15 cellular contexts compared by ENCODE assay signal in the genomic region with DNA sequence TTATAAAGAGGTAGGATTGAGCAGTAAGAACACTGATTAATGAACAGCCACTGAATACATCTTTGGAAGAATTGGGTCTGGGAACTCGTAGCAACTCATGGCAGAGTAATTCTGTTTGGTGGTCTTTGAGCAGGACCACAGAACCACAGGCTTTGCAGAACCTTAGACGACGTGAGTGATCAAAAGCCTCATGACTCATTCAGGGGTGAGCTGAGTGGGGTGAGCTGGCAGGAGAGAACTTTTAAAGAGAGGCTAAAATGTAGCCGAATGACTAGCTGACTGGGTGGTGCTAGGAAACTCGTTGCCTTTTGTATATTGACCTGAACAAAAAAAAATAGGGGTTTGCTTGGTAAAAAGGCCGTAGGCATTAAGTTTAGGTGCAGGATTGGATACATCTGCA.
DNase-seq lines count a peak whose midpoint lies in the region; TF ChIP-seq lines count a peak whose summit lies in the region.
"Had no signal": no experiment of that assay in that cellular context is flagged by ENCODE, and none has a peak within 500 bp of the region (broad histone marks: within the 10 kb centered on the region; RNA-seq: fewer than 3 reads in every experiment).

No MANE protein-coding gene starts in this region.

- no peaks in the 10 kb centered on the region for H3K9me3 ChIP-seq in breast epithelium
- H3K9me3 ChIP-seq: gastroesophageal sphincter had no signal

- no peaks in the 10 kb centered on the region for H3K9me3 Mint-ChIP-seq in MCF 10A (ENCODE audit: unreplicated experiment)
- H3K9me3 Mint-ChIP-seq: activated T-helper 1 cell treated with anti-CD3 and anti-CD28 coated beads, Interleukin-12 subunit alpha, Interleukin-12 subunit beta, Interleukin-2, Interleukin-4 antibody, amounts not matched to agents 30 ng/mL and 10 ng/mL and 1 ng/mL, durations not matched to agents 14 hours and 24 hours and 36 hours had no signal

- H3K27ac Mint-ChIP-seq in MCF 10A (ENCODE audit: low read depth, unreplicated experiment): peak overlapping the region; percentile 17
- H3K27ac Mint-ChIP-seq: activated T-helper 1 cell treated with anti-CD3 and anti-CD28 coated beads, Interleukin-12 subunit alpha, Interleukin-12 subunit beta, Interleukin-2, Interleukin-4 antibody, amounts not matched to agents 30 ng/mL and 10 ng/mL and 1 ng/mL, durations not matched to agents 14 hours and 24 hours and 36 hours; progenitor cell of endocrine pancreas had no signal

- TF ChIP-seq POLR2A in breast epithelium (IDR thresholded peaks at IDR 0.05): no peak

- H3K27me3 Mint-ChIP-seq in MCF 10A (ENCODE audit: insufficient read depth, unreplicated experiment): no peaks in the 10 kb centered on the region

- H3K4me3 Mint-ChIP-seq in MCF 10A (ENCODE audit: unreplicated experiment): no peak overlapping the region
- H3K4me3 Mint-ChIP-seq: activated T-helper 1 cell treated with anti-CD3 and anti-CD28 coated beads, Interleukin-12 subunit alpha, Interleukin-12 subunit beta, Interleukin-2, Interleukin-4 antibody, amounts not matched to agents 30 ng/mL and 10 ng/mL and 1 ng/mL, durations not matched to agents 14 hours and 24 hours and 36 hours had no signal

- H3K4me1 ChIP-seq in breast epithelium: no peaks in the 10 kb centered on the region

- H3K27ac ChIP-seq in breast epithelium: no peak overlapping the region
- H3K27ac ChIP-seq: gastroesophageal sphincter had no signal

- H3K4me1 Mint-ChIP-seq in MCF 10A (ENCODE audit: insufficient read depth, unreplicated experiment): peaks cover 39% of the 10 kb centered on the region

- intact Hi-C loops in MCF 10A (cut with micrococcal nuclease): loop anchor here (5.0 kb wide), 1 partner anchor 312 kb away; a partner anchor contains a TSS
- intact Hi-C loops in breast epithelium (cut with DNase I; ENCODE audit: low total_unique reads): no loop called here

- peak; percentile 82 for DNase-seq in MCF 10A (ENCODE audit: unreplicated experiment)
- no peak for DNase-seq in breast epithelium (ENCODE audit: low spot score in 2 of 2)
- DNase-seq in astrocyte of the cerebellum (ENCODE audit: low read depth): peak; percentile 91
- DNase-seq in kidney epithelial cell (ENCODE audit: low read depth): peak; percentile 96
- DNase-seq in GM13977 (ENCODE audit: low spot score): no peak
- no peak for DNase-seq in HuH-7 (ENCODE audit: low spot score)
- DNase-seq in cortex of kidney (lab: John Stamatoyannopoulos, UW): no peak
- no peak for DNase-seq in stimulated activated CD4-positive, alpha-beta T cell treated with anti-CD3 and anti-CD28 coated beads, Interleukin-2, amount 100 ng/mL, for 48 hours
- DNase-seq: 8988T; central memory CD4-positive, alpha-beta T cell; NCI-H510A; SHP77 treated with DMSO at 0.1 percent for 48 hours had no signal

- no peaks in the 10 kb centered on the region for H3K27me3 ChIP-seq in breast epithelium
- H3K27me3 ChIP-seq in kidney epithelial cell (ENCODE audit: control insufficient read depth, insufficient read depth, low read length): no peaks in the 10 kb centered on the region
- H3K27me3 ChIP-seq: gastroesophageal sphincter had no signal

- no TSS peak for BruUV-seq in MCF 10A (replicated peaks; lab: Mats Ljungman, UMichigan)

- in situ Hi-C loops in astrocyte of the cerebellum (cut with HindIII; ENCODE audit: low sequenced_read_pairs): no loop called here
- in situ Hi-C loops in GM13977 (cut with MboI; ENCODE audit: low pct_unique_long_range_greater_than_20kb, low sequenced_read_pairs, unreplicated experiment): no loop called here

- TF ChIP-seq CTCF in MCF 10A (IDR thresholded peaks at IDR 0.05; ENCODE audit: unreplicated experiment) (no peak), breast epithelium (IDR thresholded peaks at IDR 0.05) (no peak), astrocyte of the cerebellum (IDR thresholded peaks at IDR 0.05; ENCODE audit: low read depth, low read length, missing control alignments) (no peak), kidney epithelial cell (IDR thresholded peaks at IDR 0.05; ENCODE audit: insufficient read depth, low read length, poor library complexity, severe bottlenecking) (no peak), GM13977 (IDR thresholded peaks at IDR 0.05; ENCODE audit: extremely low read depth, insufficient read depth, missing control alignments) (no peak)

- POLR2A ChIA-PET in MCF 10A (lab: Yijun Ruan, JAX): interaction anchor here (0.6 to 2.0 kb wide), 5 partner anchors 9 to 74 kb away, joined by 3 to 7 read pairs (median 3); no protein-coding TSS in a partner anchor

- H3K4me3 ChIP-seq in breast epithelium (no peak overlapping the region), astrocyte of the cerebellum (ENCODE audit: low read depth, low read length) (no peak overlapping the region), kidney epithelial cell (ENCODE audit: low read depth, low read length) (no peak overlapping the region)
- H3K4me3 ChIP-seq: gastroesophageal sphincter had no signal

- H3K36me3 ChIP-seq in breast epithelium (no peaks in the 10 kb centered on the region), kidney epithelial cell (ENCODE audit: control insufficient read depth, insufficient read depth, low read length) (no peaks in the 10 kb centered on the region)
- H3K36me3 ChIP-seq: gastroesophageal sphincter had no signal

- H3K36me3 Mint-ChIP-seq in MCF 10A (ENCODE audit: insufficient read depth, unreplicated experiment): no peaks in the 10 kb centered on the region

- CTCF ChIA-PET in MCF 10A (lab: Yijun Ruan, JAX): interaction anchor here (0.6 to 2.0 kb wide), 2 partner anchors 64 to 313 kb away, joined by 3 to 7 read pairs; a partner anchor contains a TSS

Comparison
In these comparisons a context has a peak if more than half of its experiments do, and no peak if none do; other contexts are left out.
1. DNase-seq: peak in MCF 10A (single experiment), astrocyte of the cerebellum (single experiment) and kidney epithelial cell (single experiment); none in breast epithelium (0 of 2), GM13977 (single experiment), HuH-7 (single experiment), cortex of kidney (single experiment) and stimulated activated CD4-positive, alpha-beta T cell treated with anti-CD3 and anti-CD28 coated beads, Interleukin-2, amount 100 ng/mL, for 48 hours (0 of 2).